ENCODE assay signal across 9 cellular contexts in genomic region chr20:57711311-57711712, GRCh38. TPM values are rescaled to one million over a fixed set of nuclear protein-coding genes. Genes with fewer than 3 reads are reported as not detected.
DNase-seq lines count a peak whose midpoint lies in the region; ATAC-seq and TF ChIP-seq lines count a peak whose summit lies in the region.
"Had no signal": no experiment of that assay in that cellular context is flagged by ENCODE, and none has a peak within 500 bp of the region (broad histone marks: within the 10 kb centered on the region; RNA-seq: fewer than 3 reads in every experiment).

No MANE protein-coding gene starts in this region.

- TF ChIP-seq CTCF in brain (conservative IDR thresholded peaks at IDR 0.05) = no peak

- H3K4me1 ChIP-seq in naive thymus-derived CD4-positive, alpha-beta T cell (ENCODE audit: control insufficient read depth in 2 of 2, insufficient read depth in 2 of 2, low read length in 2 of 2) = peaks cover 11 to 23% of the 10 kb centered on the region in 2 donors

- no peaks in the 10 kb centered on the region for H3K9me3 Mint-ChIP-seq in stimulated activated naive CD8-positive, alpha-beta T cell treated with anti-CD3 and anti-CD28 coated beads, Interleukin-15, Interleukin-2, amounts not matched to agents 100 ng/mL and 50 ng/mL, for 24 hours
- H3K9me3 Mint-ChIP-seq in brain = peaks cover 0 to 10% (median 2%) of the 10 kb centered on the region in 5 experiments
- no peaks in the 10 kb centered on the region for H3K9me3 Mint-ChIP-seq in naive thymus-derived CD4-positive, alpha-beta T cell

- H3K36me3 Mint-ChIP-seq in stimulated activated naive CD8-positive, alpha-beta T cell treated with anti-CD3 and anti-CD28 coated beads, Interleukin-15, Interleukin-2, amounts not matched to agents 100 ng/mL and 50 ng/mL, for 24 hours (ENCODE audit: low read depth) = no peaks in the 10 kb centered on the region
- no peaks in the 10 kb centered on the region for H3K36me3 Mint-ChIP-seq in brain
- H3K36me3 Mint-ChIP-seq in naive thymus-derived CD4-positive, alpha-beta T cell = peaks cover 0 to 2% (median 0%) of the 10 kb centered on the region in 5 donors

- H3K27me3 Mint-ChIP-seq in stimulated activated naive CD8-positive, alpha-beta T cell treated with anti-CD3 and anti-CD28 coated beads, Interleukin-15, Interleukin-2, amounts not matched to agents 100 ng/mL and 50 ng/mL, for 24 hours = peaks cover 8% of the 10 kb centered on the region
- H3K27me3 Mint-ChIP-seq in brain = peaks cover 11% of the 10 kb centered on the region
- H3K27me3 Mint-ChIP-seq in naive thymus-derived CD4-positive, alpha-beta T cell = peaks cover 0 to 45% (median 0%) of the 10 kb centered on the region in 5 donors

- no peak for ATAC-seq in stimulated activated naive CD8-positive, alpha-beta T cell treated with anti-CD3 and anti-CD28 coated beads, Interleukin-15, Interleukin-2, amounts not matched to agents 100 U/mL and 50 U/mL, for 24 hours
- ATAC-seq in naive thymus-derived CD4-positive, alpha-beta T cell = no peak
- ATAC-seq in HG03097 (IDR thresholded peaks at IDR 0.05; ENCODE audit: low FRiP score, unreplicated experiment) = no peak

- H3K27ac Mint-ChIP-seq in stimulated activated naive CD8-positive, alpha-beta T cell treated with anti-CD3 and anti-CD28 coated beads, Interleukin-15, Interleukin-2, amounts not matched to agents 100 ng/mL and 50 ng/mL, for 24 hours = no peak overlapping the region
- H3K27ac Mint-ChIP-seq in brain = peak overlapping the region in 4 of 5 experiments; percentile 84 to 97 (median 86)
- H3K27ac Mint-ChIP-seq in naive thymus-derived CD4-positive, alpha-beta T cell = peak overlapping the region in 8 of 9 donors; percentile 94 to 96 (median 96)

- CTCF ChIA-PET in naive thymus-derived CD4-positive, alpha-beta T cell (lab: Charles Lee) = interaction anchor here (0.6 to 1.9 kb wide), 3 partner anchors 17 to 92 kb away, joined by 3 to 4 read pairs (median 4); no protein-coding TSS in a partner anchor

- POLR2A ChIA-PET in naive thymus-derived CD4-positive, alpha-beta T cell (lab: Charles Lee) = interaction anchor here (0.9 to 3.4 kb wide), 4 partner anchors 12 to 92 kb away, joined by 3 to 36 read pairs (median 10); partner anchors contain the start of gene ZBP1

- peak overlapping the region; percentile 88 for H3K27ac ChIP-seq in naive thymus-derived CD4-positive, alpha-beta T cell (ENCODE audit: low read depth, low read length)

- peak overlapping the region; percentile 81 for H3K4me3 Mint-ChIP-seq in stimulated activated naive CD8-positive, alpha-beta T cell treated with anti-CD3 and anti-CD28 coated beads, Interleukin-15, Interleukin-2, amounts not matched to agents 100 ng/mL and 50 ng/mL, for 24 hours
- H3K4me3 Mint-ChIP-seq in brain = peak overlapping the region; percentile 88 to 92 (median 90)
- peak overlapping the region in 9 of 10 donors; percentile 82 to 96 (median 93) for H3K4me3 Mint-ChIP-seq in naive thymus-derived CD4-positive, alpha-beta T cell

- H3K4me1 Mint-ChIP-seq in stimulated activated naive CD8-positive, alpha-beta T cell treated with anti-CD3 and anti-CD28 coated beads, Interleukin-15, Interleukin-2, amounts not matched to agents 100 ng/mL and 50 ng/mL, for 24 hours (ENCODE audit: low read depth) = peaks cover 28% of the 10 kb centered on the region
- H3K4me1 Mint-ChIP-seq in brain = peaks cover 66% of the 10 kb centered on the region
- peaks cover 15 to 54% (median 44%) of the 10 kb centered on the region in 7 donors for H3K4me1 Mint-ChIP-seq in naive thymus-derived CD4-positive, alpha-beta T cell

- H3K36me3 ChIP-seq in naive thymus-derived CD4-positive, alpha-beta T cell (ENCODE audit: control insufficient read depth in 2 of 3, insufficient read depth in 3 of 3, low read length in 3 of 3) = peaks cover 0 to 4% (median 0%) of the 10 kb centered on the region in 3 experiments

- peaks cover 0 to 7% of the 10 kb centered on the region in 2 donors for H3K27me3 ChIP-seq in naive thymus-derived CD4-positive, alpha-beta T cell (ENCODE audit: control insufficient read depth in 2 of 2, insufficient read depth in 2 of 2, low read length in 2 of 2)

- DNase-seq in stimulated activated naive CD8-positive, alpha-beta T cell treated with anti-CD3 and anti-CD28 coated beads, Interleukin-15, Interleukin-2, amounts not matched to agents 100 U/mL and 50 U/mL, for 24 hours = no peak
- DNase-seq in naive thymus-derived CD4-positive, alpha-beta T cell = no peak
- DNase-seq in effector CD8-positive, alpha-beta T cell (lab: John Stamatoyannopoulos, UW) = no peak
- DNase-seq in HUDEP-2 (lab: John Stamatoyannopoulos, UW; ENCODE audit: unreplicated experiment in 76 of 76) = no peak
- DNase-seq in CD1c-positive myeloid dendritic cell (ENCODE audit: extremely low spot score) = no peak
- DNase-seq: retina had no signal

- H3K4me3 ChIP-seq in naive thymus-derived CD4-positive, alpha-beta T cell (ENCODE audit: low read length) = peak overlapping the region; percentile 98

- H3K9me3 ChIP-seq in naive thymus-derived CD4-positive, alpha-beta T cell (ENCODE audit: control insufficient read depth in 2 of 3, low read length in 3 of 3) = no peaks in the 10 kb centered on the region

- intact Hi-C loops in naive thymus-derived CD4-positive, alpha-beta T cell (cut with micrococcal nuclease) = loop anchor here (2.0 to 10.0 kb wide), 8 partner anchors 37 to 1244 kb away; partner anchors contain the start of genes RAB22A (in 1 of the 2), RAE1 (in 1 of the 2), RBM38 (in 1 of the 2) and RTF2 (in 1 of the 2)

RNA-seq across cellular contexts. Expression of gene PMEPA1, which starts 1.5 kb away (rescaled TPM):
- 43.8 TPM for polyA plus RNA-seq in brain (ENCODE audit: insufficient read depth, low read depth, low replicate concordance)
- 1 to 10 TPM in 4 of 5 experiments, under 1 TPM in 1; 0.44 to 10.0 (median 9.0) TPM for total RNA-seq in naive thymus-derived CD4-positive, alpha-beta T cell
- polyA plus RNA-seq in naive thymus-derived CD4-positive, alpha-beta T cell = 1 to 10 TPM; 3.1 to 4.0 TPM
